ENCODE assay signal across 8 cellular contexts in the genomic region with DNA sequence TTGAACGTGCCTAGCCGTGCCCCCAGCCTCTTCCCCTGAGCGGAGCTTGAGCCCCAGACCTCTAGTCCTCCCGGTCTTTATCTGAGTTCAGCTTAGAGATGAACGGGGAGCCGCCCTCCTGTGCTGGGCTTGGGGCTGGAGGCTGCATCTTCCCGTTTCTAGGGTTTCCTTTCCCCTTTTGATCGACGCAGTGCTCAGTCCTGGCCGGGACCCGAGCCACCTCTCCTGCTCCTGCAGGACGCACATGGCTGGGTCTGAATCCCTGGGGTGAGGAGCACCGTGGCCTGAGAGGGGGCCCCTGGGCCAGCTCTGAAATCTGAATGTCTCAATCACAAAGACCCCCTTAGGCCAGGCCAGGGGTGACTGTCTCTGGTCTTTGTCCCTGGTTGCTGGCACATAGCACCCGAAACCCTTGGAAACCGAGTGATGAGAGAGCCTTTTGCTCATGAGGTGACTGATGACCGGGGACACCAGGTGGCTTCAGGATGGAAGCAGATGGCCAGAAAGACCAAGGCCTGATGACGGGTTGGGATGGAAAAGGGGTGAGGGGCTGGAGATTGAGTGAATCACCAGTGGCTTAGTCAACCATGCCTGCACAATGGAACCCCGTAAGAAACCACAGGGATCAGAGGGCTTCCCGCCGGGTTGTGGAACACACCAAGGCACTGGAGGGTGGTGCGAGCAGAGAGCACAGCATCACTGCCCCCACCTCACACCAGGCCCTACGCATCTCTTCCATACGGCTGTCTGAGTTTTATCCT. TPM values are rescaled to one million over a fixed set of nuclear protein-coding genes. Genes with fewer than 3 reads are reported as not detected.
A peak's percentile ranks its signal among the peaks of the same experiment; 100 is the strongest.
DNase-seq lines count a peak whose midpoint lies in the region; ATAC-seq and TF ChIP-seq lines count a peak whose summit lies in the region.

No MANE protein-coding gene starts in this region.

- H3K9me2 ChIP-seq in OCI-LY7 (ENCODE audit: insufficient read depth, low read length), result no peaks in the 10 kb centered on the region

- H3K4me3 Mint-ChIP-seq in brain, result peak overlapping the region; percentile 93 to 97 (median 96)

- H3K36me3 Mint-ChIP-seq in brain, result no peaks in the 10 kb centered on the region

- peaks cover 22% of the 10 kb centered on the region for H3K4me1 ChIP-seq in OCI-LY7 (ENCODE audit: insufficient read depth, low read length, poor library complexity, severe bottlenecking)
- peaks cover 8% of the 10 kb centered on the region; the same call in 1 of the 2 replicates for H3K4me1 ChIP-seq in iPS-20b (ENCODE audit: insufficient read depth, low read length)
- H3K4me1 ChIP-seq in skeletal muscle tissue (ENCODE audit: control insufficient read depth in 3 of 3, insufficient read depth in 3 of 3, low read length in 3 of 3), result peaks cover 11 to 14% (median 13%) of the 10 kb centered on the region in 3 donors

- CTCF ChIA-PET in OCI-LY7 (lab: Charles Lee; ENCODE audit: unreplicated experiment), result interaction anchor here (0.5 to 1.3 kb wide), 4 partner anchors 20 to 341 kb away, joined by 3 to 10 read pairs (median 4); no protein-coding TSS in a partner anchor

- intact Hi-C loops in OCI-LY7 (cut with micrococcal nuclease; ENCODE audit: unreplicated experiment), result loop anchor here (2.0 to 5.0 kb wide), 2 partner anchors 45 to 151 kb away; partner anchors contain the start of gene EIF4A3

- POLR2A ChIA-PET in OCI-LY7 (lab: Charles Lee), result interaction anchor here (0.6 to 1.3 kb wide), 4 partner anchors 10 to 48 kb away, joined by 3 to 4 read pairs (median 4); no protein-coding TSS in a partner anchor

- peak overlapping the region; percentile 86 for H3K4me2 ChIP-seq in OCI-LY7 (ENCODE audit: low read length)

- H3K27me3 ChIP-seq in GM06990 (replicated peaks; ENCODE audit: control insufficient read depth, insufficient read depth, low read length) (no peaks in the 10 kb centered on the region), iPS-20b (ENCODE audit: insufficient read depth, low read length) (peaks cover 21% of the 10 kb centered on the region), skeletal muscle tissue (ENCODE audit: control insufficient read depth in 3 of 3, insufficient read depth in 3 of 3, low read length in 3 of 3) (no peaks in the 10 kb centered on the region)

- peaks cover 2% of the 10 kb centered on the region for H3K27me3 Mint-ChIP-seq in brain

- H3K36me3 ChIP-seq in GM06990 (ENCODE audit: control insufficient read depth, insufficient read depth, low read length) (no peaks in the 10 kb centered on the region), OCI-LY7 (ENCODE audit: insufficient read depth, low read length) (no peaks in the 10 kb centered on the region), iPS-20b (ENCODE audit: insufficient read depth, low read depth, low read length) (no peaks in the 10 kb centered on the region), skeletal muscle tissue (ENCODE audit: control insufficient read depth in 3 of 3, insufficient read depth in 3 of 3, low read length in 3 of 3) (peaks cover 0 to 6% (median 0%) of the 10 kb centered on the region in 3 donors)

- peak overlapping the region; percentile 93 to 99 (median 95) for H3K27ac Mint-ChIP-seq in brain

- no peaks in the 10 kb centered on the region for H4K20me1 ChIP-seq in OCI-LY7 (ENCODE audit: insufficient read depth, low read length)

- TF ChIP-seq CTCF in GM06990 (IDR thresholded peaks at IDR 0.05; ENCODE audit: insufficient read depth, low read length, poor library complexity, severe bottlenecking) (no peak), OCI-LY7 (conservative IDR thresholded peaks at IDR 0.05; ENCODE audit: low read length) (no peak), brain (conservative IDR thresholded peaks at IDR 0.05) (no peak)

- ATAC-seq in HG02840 (IDR thresholded peaks at IDR 0.05; ENCODE audit: low FRiP score, unreplicated experiment), result peak; percentile 19
- no peak for ATAC-seq in GM21737 (IDR thresholded peaks at IDR 0.05; ENCODE audit: unreplicated experiment)

- BruUV-seq in OCI-LY7 (replicated peaks; lab: Mats Ljungman, UMichigan), result TSS peak; percentile 66

- no peaks in the 10 kb centered on the region for H3K79me2 ChIP-seq in OCI-LY7 (ENCODE audit: insufficient read depth, low read depth, low read length)

- no peaks in the 10 kb centered on the region for H3K9me3 ChIP-seq in OCI-LY7 (ENCODE audit: low read length)
- no peaks in the 10 kb centered on the region for H3K9me3 ChIP-seq in iPS-20b (ENCODE audit: insufficient read depth, low read depth, low read length)
- no peaks in the 10 kb centered on the region for H3K9me3 ChIP-seq in skeletal muscle tissue (ENCODE audit: control insufficient read depth in 3 of 3, low read length in 3 of 3)

- H3K27ac ChIP-seq in OCI-LY7 (ENCODE audit: low read depth, low read length, poor library complexity, severe bottlenecking) (no peak overlapping the region), iPS-20b (ENCODE audit: low read length) (peak overlapping the region; percentile 14), skeletal muscle tissue (ENCODE audit: low read depth, low read length) (peak overlapping the region; percentile 37)

- H3K9me3 Mint-ChIP-seq in brain, result peaks cover 0 to 2% (median 0%) of the 10 kb centered on the region in 5 experiments

- H3K9ac ChIP-seq in iPS-20b (ENCODE audit: low read depth, low read length), result peak overlapping the region; percentile 88
- peak overlapping the region; percentile 79 to 96 (median 84) for H3K9ac ChIP-seq in skeletal muscle tissue (ENCODE audit: low read depth in 1 of 3, low read length in 3 of 3)

- H3K4me1 Mint-ChIP-seq in brain, result peaks cover 60% of the 10 kb centered on the region

- H3K4me3 ChIP-seq in GM06990 (replicated peaks; ENCODE audit: low read depth, low read length) (peak overlapping the region; percentile 83), OCI-LY7 (ENCODE audit: low read depth, low read length, poor library complexity, severe bottlenecking) (peak overlapping the region; percentile 75), iPS-20b (ENCODE audit: low read length) (peak overlapping the region; percentile 80), skeletal muscle tissue (ENCODE audit: low read length in 3 of 3) (peak overlapping the region; percentile 81 to 98 (median 96))

- H2AFZ ChIP-seq in OCI-LY7 (ENCODE audit: low read length), result peak overlapping the region; percentile 62

- no peak for DNase-seq in GM06990 (ENCODE audit: extremely low read depth, insufficient read length)
- DNase-seq in OCI-LY7 (ENCODE audit: low spot score), result peak; percentile 48
- DNase-seq in ureter (ENCODE audit: low spot score), result no peak

RNA-seq across cellular contexts. Expression of gene GAA, which starts 0.7 kb away (rescaled TPM):
- 34.8 and 43.2 TPM in 2 replicates for total RNA-seq in OCI-LY7 (2014; rRNA removed; shearing (Covaris generic))
- total RNA-seq in OCI-LY7 (2022) (51.6 and 59.4 TPM in 2 replicates), skeletal muscle tissue (14.1 TPM), ureter (60.7 TPM)
- 99.7 TPM for polyA plus RNA-seq in brain (ENCODE audit: insufficient read depth, low read depth, low replicate concordance)

RNA-seq across cellular contexts. Expression of gene EIF4A3, which starts 44.8 kb away (rescaled TPM):
- total RNA-seq in OCI-LY7 (2014; rRNA removed; shearing (Covaris generic)), result 312 and 313 TPM in 2 replicates
- 249 and 259 TPM in 2 replicates for total RNA-seq in OCI-LY7 (2022)
- polyA plus RNA-seq in brain (ENCODE audit: insufficient read depth, low read depth, low replicate concordance), result 155 TPM
- 71.5 TPM for total RNA-seq in skeletal muscle tissue
- total RNA-seq in ureter, result 84.8 TPM
